In the genomic region with DNA sequence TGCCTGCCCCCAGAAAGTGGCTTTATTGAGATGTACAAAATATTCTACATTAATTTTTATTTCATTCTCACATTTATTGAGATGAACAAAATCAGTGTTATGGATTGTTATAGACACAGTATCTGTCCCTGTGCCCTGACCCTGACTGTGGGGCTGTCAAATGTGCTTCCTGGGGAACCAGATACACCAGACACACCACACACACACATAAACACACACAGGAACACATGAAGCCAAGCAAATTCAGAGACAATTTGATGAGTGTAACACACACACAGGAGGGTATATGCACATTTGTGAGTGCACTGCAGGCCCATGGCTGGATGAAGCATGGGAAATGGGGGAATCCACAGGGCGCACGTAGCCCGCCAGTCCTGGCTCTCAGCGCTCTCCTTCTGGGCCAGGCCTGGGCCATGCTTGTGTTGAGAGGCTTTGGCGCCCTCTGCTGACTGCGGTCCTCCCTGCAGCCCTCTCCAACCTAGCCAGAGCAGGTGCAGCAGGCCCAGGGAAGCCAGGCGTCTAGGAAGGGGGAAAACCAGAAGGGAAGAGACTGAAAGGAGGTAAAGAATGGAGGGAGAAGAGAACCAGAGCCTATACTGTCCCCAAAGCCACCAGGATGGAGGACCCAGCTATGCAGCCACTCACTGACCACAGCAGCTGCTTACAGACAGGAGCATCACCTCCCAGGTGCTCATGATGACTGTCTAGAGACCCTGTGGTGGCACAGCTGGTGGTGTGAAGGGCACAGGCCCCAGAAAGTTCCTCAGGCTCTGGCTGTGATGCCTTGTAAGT, we compare ENCODE assay signal across 9 cellular contexts. TPM values are rescaled to one million over a fixed set of nuclear protein-coding genes. Genes with fewer than 3 reads are reported as not detected.
DNase-seq lines count a peak whose midpoint lies in the region; ATAC-seq, FAIRE-seq and TF ChIP-seq lines count a peak whose summit lies in the region.
"Had no signal": no experiment of that assay in that cellular context is flagged by ENCODE, and none has a peak within 500 bp of the region (broad histone marks: within the 10 kb centered on the region; RNA-seq: fewer than 3 reads in every experiment).

No MANE protein-coding gene starts in this region.

- TF ChIP-seq CTCF in D721Med (IDR thresholded peaks at IDR 0.05; ENCODE audit: insufficient read depth, missing control alignments) (peak; percentile 93), H9 (conservative IDR thresholded peaks at IDR 0.05) (peak; percentile 94), left lung (IDR thresholded peaks at IDR 0.05) (peak; percentile 92 to 93)

- H2AK5ac ChIP-seq in H9 (ENCODE audit: insufficient read length, low read length): no peak overlapping the region

- H3K4me2 ChIP-seq in H9 (ENCODE audit: insufficient read depth, insufficient read length, low read length): no peak overlapping the region

- peaks cover 14 to 18% of the 10 kb centered on the region in 2 experiments for H3K4me1 Mint-ChIP-seq in H9

- no peak overlapping the region for H3K9ac ChIP-seq in H9 (ENCODE audit: extremely low read depth, insufficient read length, low read length)

- no peak overlapping the region for H4K5ac ChIP-seq in H9 (ENCODE audit: insufficient read length, low read depth, low read length)

- no CpG with 5 or more reads among the region's 7 CpGs for WGBS in H9 (ENCODE audit: extremely low coverage, insufficient read length, low lambda C conversion rate)

- no peak overlapping the region for H3K23ac ChIP-seq in H9 (ENCODE audit: insufficient read length, low read depth, low read length)

- peaks cover 3% of the 10 kb centered on the region for H3K27me3 Mint-ChIP-seq in H9 (ENCODE audit: low read depth)

- H3K27ac Mint-ChIP-seq in H9: no peak overlapping the region

- H3K27me3 ChIP-seq in H9 (ENCODE audit: insufficient read depth, low read length) (no peaks in the 10 kb centered on the region), left lung (peaks cover 0 to 8% of the 10 kb centered on the region in 2 donors)

- H2BK15ac ChIP-seq in H9 (ENCODE audit: low read depth, low read length): no peak overlapping the region

- H3K14ac ChIP-seq in H9 (ENCODE audit: insufficient read depth, low read length): no peak overlapping the region

- no peak for FAIRE-seq in D721Med (lab: Jason Lieb, UNC)
- FAIRE-seq: TTC549 had no signal

- no peak overlapping the region for H3K56ac ChIP-seq in H9 (ENCODE audit: insufficient read length, low read depth, low read length)

- ATAC-seq in left lung: peak; percentile 99
- ATAC-seq in HG03025 (IDR thresholded peaks at IDR 0.05; ENCODE audit: low FRiP score, unreplicated experiment): no peak

- no peak overlapping the region for H3K18ac ChIP-seq in H9 (ENCODE audit: insufficient read length, low read depth, low read length)

- DNase-seq in D721Med (ENCODE audit: insufficient read length, low spot score) (no peak), H9 (peak; percentile 86), NCI-H2227 treated with DMSO at 0.1 percent for 48 hours (lab: John Stamatoyannopoulos, UW) (peak; percentile 68), cerebellar cortex (ENCODE audit: low spot score) (peak; percentile 83), left lung (peak; percentile 80 to 94)
- DNase-seq in activated CD4-positive, alpha-beta T cell treated with anti-CD3 and anti-CD28 coated beads for 24 hours (ENCODE audit: low read depth in 2 of 2): peak; percentile 74 to 77
- DNase-seq in stimulated activated CD4-positive, alpha-beta T cell treated with anti-CD3 and anti-CD28 coated beads, Interleukin-4, amount 100 ng/mL, for 48 hours (ENCODE audit: low read depth in 2 of 2): peak; percentile 71 to 82

- no peaks in the 10 kb centered on the region for H3K79me2 ChIP-seq in H9 (ENCODE audit: insufficient read depth, low read length)

- no peak overlapping the region for H2BK120ac ChIP-seq in H9 (ENCODE audit: low read depth, low read length, poor library complexity, severe bottlenecking)

- no peaks in the 10 kb centered on the region for H3K9me3 Mint-ChIP-seq in H9

- no peaks in the 10 kb centered on the region for H3K36me3 ChIP-seq in left lung

- intact Hi-C loops in left lung (cut with DNase I): no loop called here

- H3K4me3 Mint-ChIP-seq in H9: no peak overlapping the region

- no peak overlapping the region for H4K91ac ChIP-seq in H9 (ENCODE audit: insufficient read length, low read depth, low read length)

- H4K20me1 ChIP-seq in H9 (ENCODE audit: control insufficient read depth, insufficient read depth, insufficient read length): no peaks in the 10 kb centered on the region

- no peak overlapping the region for H2AFZ ChIP-seq in H9 (ENCODE audit: low read length)

- no peak overlapping the region for H2BK20ac ChIP-seq in H9 (ENCODE audit: low read depth, low read length, poor library complexity, severe bottlenecking)

- no peaks in the 10 kb centered on the region for H3K23me2 ChIP-seq in H9 (ENCODE audit: insufficient read length, low read depth, low read length, poor library complexity, severe bottlenecking)

- H3K4me3 ChIP-seq in left lung: no peak overlapping the region

- H3K79me1 ChIP-seq in H9 (ENCODE audit: insufficient read depth, low read depth, low read length, poor library complexity, severe bottlenecking): no peaks in the 10 kb centered on the region

- H3K36me3 Mint-ChIP-seq in H9 (ENCODE audit: insufficient read depth in 1 of 3, low read depth in 3 of 3): no peaks in the 10 kb centered on the region; a peak in 1 of 7 replicates

- H3K27ac ChIP-seq in H9 (ENCODE audit: insufficient read length, low read depth, low read length): no peak overlapping the region
- H3K27ac ChIP-seq in left lung: no peak overlapping the region

- no peaks in the 10 kb centered on the region for H3K9me3 ChIP-seq in H9 (ENCODE audit: control insufficient read depth, low read depth, low read length)
- H3K9me3 ChIP-seq in left lung: no peaks in the 10 kb centered on the region

- H2BK5ac ChIP-seq in H9 (ENCODE audit: insufficient read length, low read length): no peak overlapping the region

- H3T11ph ChIP-seq in H9 (ENCODE audit: low read length): no peak overlapping the region

- H4K8ac ChIP-seq in H9 (replicated peaks; ENCODE audit: insufficient read length, low read depth, low read length): no peak overlapping the region

- H3K4me1 ChIP-seq in H9 (ENCODE audit: insufficient read depth, low read length) (no peaks in the 10 kb centered on the region; the same call in 1 of the 2 replicates), left lung (peaks cover 0 to 4% of the 10 kb centered on the region in 2 donors)

- H3K4ac ChIP-seq in H9 (ENCODE audit: low read depth, low read length): no peak overlapping the region

- no peak overlapping the region for H2BK12ac ChIP-seq in H9 (ENCODE audit: insufficient read length, low read depth, low read length)

RNA-seq across cellular contexts. Expression of gene LOXL1, which starts 18.0 kb away (rescaled TPM):
- total RNA-seq in H9 (2021) (6.9 and 9.1 TPM in 2 replicates), left lung (10 to 100 TPM; 22.3 to 37.0 TPM)

RNA-seq across cellular contexts. Expression of gene TBC1D21, which starts 34.9 kb away (rescaled TPM):
- not detected in 2 replicates for total RNA-seq in H9 (2021)
- not detected for total RNA-seq in left lung
